Comparison of ENCODE assay signal across 8 cellular contexts in genomic region chr4:125283702-125284279, GRCh38. TPM values are rescaled to one million over a fixed set of nuclear protein-coding genes. Genes with fewer than 3 reads are reported as not detected.
DNase-seq lines count a peak whose midpoint lies in the region; ATAC-seq and TF ChIP-seq lines count a peak whose summit lies in the region.

No MANE protein-coding gene starts in this region.

- no peak for TF ChIP-seq POLR2A in GM18505 (IDR thresholded peaks at IDR 0.05; ENCODE audit: borderline replicate concordance, extremely low read depth, insufficient read depth, insufficient read length)

- no peak overlapping the region for H3K4me3 ChIP-seq in adipocyte (ENCODE audit: low read length)
- no peak overlapping the region for H3K4me3 ChIP-seq in kidney epithelial cell (ENCODE audit: low read depth, low read length)

- peaks cover 3% of the 10 kb centered on the region for H3K4me1 ChIP-seq in adipocyte (ENCODE audit: control insufficient read depth, insufficient read depth, low read length)

- TF ChIP-seq CTCF in kidney epithelial cell (IDR thresholded peaks at IDR 0.05; ENCODE audit: insufficient read depth, low read length, poor library complexity, severe bottlenecking) = peak; percentile 45

- H3K36me3 ChIP-seq in adipocyte (ENCODE audit: control insufficient read depth, insufficient read depth, low read length, severe bottlenecking) (no peaks in the 10 kb centered on the region), kidney epithelial cell (ENCODE audit: control insufficient read depth, insufficient read depth, low read length) (no peaks in the 10 kb centered on the region)

- H3K27me3 ChIP-seq in adipocyte (replicated peaks; ENCODE audit: control insufficient read depth, insufficient read depth, low read length) (no peaks in the 10 kb centered on the region), kidney epithelial cell (ENCODE audit: control insufficient read depth, insufficient read depth, low read length) (no peaks in the 10 kb centered on the region)

- peak; percentile 47 for DNase-seq in SIG-M5 treated with dmso at 0.1 percent for 504 hours (lab: John Stamatoyannopoulos, UW; ENCODE audit: unreplicated experiment)
- DNase-seq in SIG-M5 (lab: John Stamatoyannopoulos, UW) = no peak
- DNase-seq in adipocyte (ENCODE audit: low read depth) = peak; percentile 71
- DNase-seq in kidney epithelial cell (ENCODE audit: low read depth) = no peak
- DNase-seq in OCI-M2 (lab: John Stamatoyannopoulos, UW; ENCODE audit: unreplicated experiment) = no peak
- no peak for DNase-seq in NCI-H187 treated with DMSO at 0.1 percent for 48 hours (lab: John Stamatoyannopoulos, UW)

- ATAC-seq in HG03342 (IDR thresholded peaks at IDR 0.05; ENCODE audit: unreplicated experiment) = peak; percentile 60
- no peak for ATAC-seq in GM18505 (IDR thresholded peaks at IDR 0.05; ENCODE audit: unreplicated experiment)

- no peak overlapping the region for H3K9ac ChIP-seq in adipocyte (ENCODE audit: low read length)

- no peaks in the 10 kb centered on the region for H3K9me3 ChIP-seq in adipocyte (ENCODE audit: control insufficient read depth, low read length)

RNA-seq across cellular contexts. Expression of gene FAT4, which starts 31.0 kb away (rescaled TPM):
- total RNA-seq in kidney epithelial cell = 2.9 and 3.0 TPM in 2 replicates

Comparison
In these comparisons a context has a peak if more than half of its experiments do, and no peak if none do; other contexts are left out.
1. DNase-seq: peak in SIG-M5 treated with dmso at 0.1 percent for 504 hours (single experiment) and adipocyte (single experiment); none in SIG-M5 (single experiment), kidney epithelial cell (single experiment), OCI-M2 (single experiment) and NCI-H187 treated with DMSO at 0.1 percent for 48 hours (single experiment).